24 cellular contexts compared by ENCODE assay signal in genomic region chr4:74479009-74479408, GRCh38. TPM values are rescaled to one million over a fixed set of nuclear protein-coding genes. Genes with fewer than 3 reads are reported as not detected.
DNase-seq lines count a peak whose midpoint lies in the region; ATAC-seq, FAIRE-seq and TF ChIP-seq lines count a peak whose summit lies in the region.
"Had no signal": no experiment of that assay in that cellular context is flagged by ENCODE, and none has a peak within 500 bp of the region (broad histone marks: within the 10 kb centered on the region; RNA-seq: fewer than 3 reads in every experiment).

No MANE protein-coding gene starts in this region.

- no peaks in the 10 kb centered on the region for H3K9me2 ChIP-seq in PC-9 (ENCODE audit: insufficient read depth)

- no peaks in the 10 kb centered on the region for H3K27me3 ChIP-seq in endothelial cell of umbilical vein (ENCODE audit: control insufficient read depth in 2 of 2, insufficient read depth in 2 of 2, low read length in 2 of 2)
- no peaks in the 10 kb centered on the region for H3K27me3 ChIP-seq in small intestine (ENCODE audit: control insufficient read depth in 2 of 2, insufficient read depth in 2 of 2, low read length in 2 of 2)
- no peaks in the 10 kb centered on the region for H3K27me3 ChIP-seq in gastrocnemius medialis
- no peaks in the 10 kb centered on the region for H3K27me3 ChIP-seq in PC-9 (ENCODE audit: insufficient read depth, low read depth)
- H3K27me3 ChIP-seq: BLaER1 had no signal

- H3K36me3 ChIP-seq in endothelial cell of umbilical vein (ENCODE audit: control insufficient read depth in 2 of 2, extremely low read depth in 1 of 2, insufficient read depth in 2 of 2, low read length in 2 of 2), result no peaks in the 10 kb centered on the region
- H3K36me3 ChIP-seq in small intestine (ENCODE audit: control insufficient read depth in 2 of 2, insufficient read depth in 2 of 2, low read length in 2 of 2), result no peaks in the 10 kb centered on the region
- no peaks in the 10 kb centered on the region for H3K36me3 ChIP-seq in gastrocnemius medialis
- no peaks in the 10 kb centered on the region for H3K36me3 ChIP-seq in PC-9 (ENCODE audit: low read depth)
- H3K36me3 ChIP-seq: BLaER1 had no signal

- H3K4me2 ChIP-seq in endothelial cell of umbilical vein (ENCODE audit: insufficient read depth, low read length) (no peak overlapping the region), PC-9 (no peak overlapping the region)
- H3K4me2 ChIP-seq: BLaER1, GM23338 had no signal

- DNase-seq in NCI-H82 (lab: John Stamatoyannopoulos, UW), result peak; percentile 4
- DNase-seq in NCI-H82 treated with DMSO at 0.1 percent for 48 hours (lab: John Stamatoyannopoulos, UW; ENCODE audit: unreplicated experiment), result no peak
- DNase-seq in HT-29 (ENCODE audit: low spot score), result peak; percentile 38
- DNase-seq in endothelial cell of umbilical vein (ENCODE audit: low read depth, low spot score), result no peak
- peak; percentile 31 for DNase-seq in small intestine
- DNase-seq in gastrocnemius medialis, result no peak
- no peak for DNase-seq in PC-9
- DNase-seq: CD4-positive, CD25-positive, alpha-beta regulatory T cell; CD8-positive, alpha-beta T cell; DMS 273 treated with DMSO at 0.1 percent for 48 hours; DMS79; EL; GDM1; H9; HFFc6 had no signal

- WGBS in small intestine, 3 donors, result 6 to 47% (median 30%) methylated on average over 1 of the region's 1 CpG

- H3K4me1 ChIP-seq in endothelial cell of umbilical vein (ENCODE audit: control insufficient read depth, extremely low read depth, insufficient read depth, low read length) (peaks cover 7% of the 10 kb centered on the region), small intestine (ENCODE audit: control insufficient read depth in 2 of 2, insufficient read depth in 1 of 2, low read depth in 1 of 2, low read length in 1 of 2) (peaks cover 0 to 7% of the 10 kb centered on the region in 2 donors), gastrocnemius medialis (no peaks in the 10 kb centered on the region), PC-9 (replicated peaks; ENCODE audit: insufficient read depth) (peaks cover 12% of the 10 kb centered on the region)
- H3K4me1 ChIP-seq: BLaER1 had no signal

- CTCF ChIA-PET in endothelial cell of umbilical vein (lab: Charles Lee) (interaction anchor here (1.2 to 1.4 kb wide), 2 partner anchors 34 to 53 kb away, joined by 3 read pairs; partner anchors contain the start of gene AREG), PC-9 (lab: Charles Lee) (no interaction called here)

- no peaks in the 10 kb centered on the region for H3K9me1 ChIP-seq in endothelial cell of umbilical vein (replicated peaks; ENCODE audit: control insufficient read depth, extremely low read depth, insufficient read depth, low read length)

- BruUV-seq in endothelial cell of umbilical vein (replicated peaks; lab: Mats Ljungman, UMichigan) (no TSS peak), PC-9 (replicated peaks; lab: Mats Ljungman, UMichigan) (no TSS peak)

- no peak overlapping the region for H3K9ac ChIP-seq in endothelial cell of umbilical vein (replicated peaks; ENCODE audit: extremely low read depth, insufficient read depth, low read length)
- H3K9ac ChIP-seq: BLaER1 had no signal

- ATAC-seq in HG02763 (IDR thresholded peaks at IDR 0.05; ENCODE audit: unreplicated experiment) (no peak), gastrocnemius medialis (no peak)
- ATAC-seq: CD8-positive, alpha-beta T cell; GM23338; HCT116 had no signal

- H3K4me3 ChIP-seq in endothelial cell of umbilical vein (replicated peaks in 1 of 3; ENCODE audit: insufficient read depth in 1 of 3, low read depth in 1 of 3, low read length in 3 of 3), result no peak overlapping the region
- no peak overlapping the region for H3K4me3 ChIP-seq in small intestine (ENCODE audit: low read depth in 1 of 2, low read length in 2 of 2)
- H3K4me3 ChIP-seq in gastrocnemius medialis, result no peak overlapping the region
- no peak overlapping the region for H3K4me3 ChIP-seq in PC-9
- H3K4me3 ChIP-seq: BLaER1, GM23338 had no signal

- H3K79me2 ChIP-seq in endothelial cell of umbilical vein (ENCODE audit: control insufficient read depth, insufficient read depth, low read length), result no peaks in the 10 kb centered on the region
- no peaks in the 10 kb centered on the region for H3K79me2 ChIP-seq in PC-9 (ENCODE audit: low read depth)

- intact Hi-C loops in endothelial cell of umbilical vein (cut with micrococcal nuclease), result no loop called here
- intact Hi-C loops in gastrocnemius medialis (cut with DNase I; ENCODE audit: low total_unique reads), result no loop called here
- intact Hi-C loops in PC-9 (cut with micrococcal nuclease; ENCODE audit: unreplicated experiment), result no loop called here

- TF ChIP-seq CTCF in endothelial cell of umbilical vein (IDR thresholded peaks at IDR 0.05; ENCODE audit: extremely low read depth in 1 of 2, insufficient read depth in 1 of 2, low read depth in 1 of 2, low read length in 2 of 2), result no peak
- TF ChIP-seq CTCF in gastrocnemius medialis (IDR thresholded peaks at IDR 0.05 in 4 of 5, conservative IDR thresholded peaks at IDR 0.05 in 1 of 5), result no peak
- TF ChIP-seq CTCF in PC-9 (conservative IDR thresholded peaks at IDR 0.05), result no peak

- H3F3A ChIP-seq in PC-9 (ENCODE audit: insufficient read depth, low read depth), result no peaks in the 10 kb centered on the region

- in situ Hi-C loops in gastrocnemius medialis (cut with MboI; ENCODE audit: low sequenced_read_pairs in 4 of 4), result no loop called here

- TF ChIP-seq POLR2A in endothelial cell of umbilical vein (IDR thresholded peaks at IDR 0.05; ENCODE audit: low read depth, low read length) (no peak), gastrocnemius medialis (IDR thresholded peaks at IDR 0.05) (no peak)

- POLR2A ChIA-PET in endothelial cell of umbilical vein (lab: Charles Lee), result no interaction called here
- POLR2A ChIA-PET in PC-9 (lab: Charles Lee; ENCODE audit: unreplicated experiment), result no interaction called here

- FAIRE-seq in endothelial cell of umbilical vein (lab: Jason Lieb, UNC) (peak; percentile 66), small intestine (lab: Jason Lieb, UNC) (no peak)
- FAIRE-seq: A204.1, D721Med, GM12891, GM18507 had no signal

- H3K27ac ChIP-seq in endothelial cell of umbilical vein (ENCODE audit: insufficient read depth, low read depth, low read length), result no peak overlapping the region
- no peak overlapping the region for H3K27ac ChIP-seq in small intestine (ENCODE audit: low read depth in 1 of 2, low read length in 1 of 2)
- H3K27ac ChIP-seq in gastrocnemius medialis, result no peak overlapping the region
- H3K27ac ChIP-seq in PC-9, result no peak overlapping the region
- H3K27ac ChIP-seq: BLaER1, C4-2B had no signal

- H2AFZ ChIP-seq in endothelial cell of umbilical vein (ENCODE audit: low read depth, low read length) (no peak overlapping the region), PC-9 (no peak overlapping the region)
- H2AFZ ChIP-seq: GM23338 had no signal

- no peaks in the 10 kb centered on the region for H3K9me3 ChIP-seq in endothelial cell of umbilical vein (replicated peaks; ENCODE audit: control insufficient read depth, insufficient read depth, low read length)
- H3K9me3 ChIP-seq in small intestine (ENCODE audit: control insufficient read depth, low read depth), result no peaks in the 10 kb centered on the region
- H3K9me3 ChIP-seq in gastrocnemius medialis, result no peaks in the 10 kb centered on the region
- H3K9me3 ChIP-seq in PC-9 (ENCODE audit: insufficient read depth, low read depth), result no peaks in the 10 kb centered on the region
- H3K9me3 ChIP-seq: BLaER1 had no signal

- dilution Hi-C loops in endothelial cell of umbilical vein (cut with MboI; ENCODE audit: extremely low pct_ligation_motif_present, low sequenced_read_pairs), result no loop called here

- H4K20me1 ChIP-seq in endothelial cell of umbilical vein (replicated peaks; ENCODE audit: control insufficient read depth, extremely low read depth, insufficient read depth, low read length), result no peaks in the 10 kb centered on the region
- no peaks in the 10 kb centered on the region for H4K20me1 ChIP-seq in PC-9 (ENCODE audit: insufficient read depth)
- H4K20me1 ChIP-seq: BLaER1 had no signal

TF ChIP-seq in endothelial cell of umbilical vein, 7 proteins besides CTCF, POLR2A, EP300 and RAD21:
- TF ChIP-seq MYC (IDR thresholded peaks at IDR 0.05; ENCODE audit: low read depth, low read length) (no peak), FOS (IDR thresholded peaks at IDR 0.05; ENCODE audit: borderline replicate concordance, insufficient read depth, low read length) (no peak), GATA2 (IDR thresholded peaks at IDR 0.05; ENCODE audit: insufficient read depth, insufficient read length, low read depth, low read length) (no peak), POLR2AphosphoS5 (IDR thresholded peaks at IDR 0.05; ENCODE audit: insufficient read depth, low read depth, low read length) (no peak), JUN (IDR thresholded peaks at IDR 0.05; ENCODE audit: borderline replicate concordance, insufficient read depth, insufficient read length, low read depth) (no peak), EZH2 (IDR thresholded peaks at IDR 0.05; ENCODE audit: borderline replicate concordance, low read depth, low read length, severe bottlenecking) (no peak)
- TF ChIP-seq, protein P1, sequence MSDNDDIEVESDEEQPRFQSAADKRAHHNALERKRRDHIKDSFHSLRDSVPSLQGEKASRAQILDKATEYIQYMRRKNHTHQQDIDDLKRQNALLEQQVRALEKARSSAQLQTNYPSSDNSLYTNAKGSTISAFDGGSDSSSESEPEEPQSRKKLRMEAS (IDR thresholded peaks at IDR 0.05; ENCODE audit: insufficient read depth, insufficient read length), result no peak

RNA-seq across cellular contexts. Expression of gene AREG, which starts 34.1 kb away (rescaled TPM):
- 156 and 173 TPM in 2 replicates for total RNA-seq in HT-29 (2014; rRNA removed; shearing (Covaris generic))
- 0.46 and 0.55 TPM in 2 replicates for total RNA-seq in endothelial cell of umbilical vein
- 0.11 and 0.17 TPM in 2 replicates for polyA plus RNA-seq in endothelial cell of umbilical vein
- 0.18 and 0.23 TPM in 2 replicates for polyA plus RNA-seq in endothelial cell of umbilical vein (2011; cell fraction: cytosol; rRNA removed)
- polyA plus RNA-seq in endothelial cell of umbilical vein (2011; cell fraction: nucleus; rRNA removed), result 0.29 and 0.58 TPM in 2 replicates
- 0.13 and 0.27 TPM in 2 replicates for polyA plus RNA-seq in endothelial cell of umbilical vein (2012)
- polyA minus RNA-seq in endothelial cell of umbilical vein, result 1.2 TPM in 1 of 2 replicates, not detected in the other
- polyA minus RNA-seq in endothelial cell of umbilical vein (2011; cell fraction: cytosol; rRNA and poly(A)+ RNA removed), result 3.5 TPM
- 0.48 TPM in 1 of 2 replicates, not detected in the other for polyA minus RNA-seq in endothelial cell of umbilical vein (2011; cell fraction: nucleus; rRNA and poly(A)+ RNA removed)
- polyA plus RNA-seq in small intestine, result 10 to 100 TPM in 1 of 3 donors, 1 to 10 TPM in 2; 1.3 to 13.2 (median 3.0) TPM
- total RNA-seq in gastrocnemius medialis, result 10 to 100 TPM in 3 of 4 donors, 1 to 10 TPM in 1; 4.0 to 56.1 (median 22.5) TPM
- total RNA-seq in PC-9 (2021), result 4.5 and 6.4 TPM in 2 replicates
- total RNA-seq: GM23338 had no signal

Comparison
In these comparisons a context has a peak if more than half of its experiments do, and no peak if none do; other contexts are left out.
1. DNase-seq: peak in NCI-H82 (single experiment), HT-29 (single experiment) and small intestine (single experiment); none in NCI-H82 treated with DMSO at 0.1 percent for 48 hours (single experiment), endothelial cell of umbilical vein (single experiment), gastrocnemius medialis (0 of 2) and PC-9 (0 of 2).